44 cellular contexts compared by ENCODE assay signal in genomic region chr11:63337070-63337469, GRCh38. TPM values are rescaled to one million over a fixed set of nuclear protein-coding genes. Genes with fewer than 3 reads are reported as not detected.
"Had no signal": no experiment of that assay in that cellular context is flagged by ENCODE, and none has a peak within 500 bp of the region (broad histone marks: within the 10 kb centered on the region; RNA-seq: fewer than 3 reads in every experiment).

No MANE protein-coding gene starts in this region.

- H3K4me3 Mint-ChIP-seq: activated naive CD4-positive, alpha-beta T cell treated with anti-CD3 and anti-CD28 coated beads for 36 hours; activated naive CD4-positive, alpha-beta T cell treated with anti-CD3 and anti-CD28 coated beads, Interleukin-2, amount 10 ng/mL, durations not matched to agents 7 days and 5 days; activated naive CD4-positive, alpha-beta T cell treated with anti-CD3 and anti-CD28 coated beads, Interleukin-2, amount 50 U/mL, for 24 hours; activated naive CD8-positive, alpha-beta T cell; activated naive CD8-positive, alpha-beta T cell treated with anti-CD3 and anti-CD28 coated beads for 36 hours; activated naive CD8-positive, alpha-beta T cell treated with anti-CD3 and anti-CD28 coated beads, Interleukin-2, amount 10 ng/mL, durations not matched to agents 7 days and 5 days; activated naive CD8-positive, alpha-beta T cell treated with anti-CD3 and anti-CD28 coated beads, Interleukin-2, amount 50 U/mL, for 24 hours; activated T-cell treated with anti-CD3 and anti-CD28 coated beads, Interleukin-2, amount 50 U/mL, for 24 hours; activated T-cell treated with anti-CD3 and anti-CD28 coated beads, Interleukin-2, amount 50 U/mL, for 4 hours; activated T-cell treated with anti-CD3 and anti-CD28 coated beads, Interleukin-2, amount 50 U/mL, for 72 hours; activated T-helper 1 cell treated with anti-CD3 and anti-CD28 coated beads, Interleukin-12 subunit alpha, Interleukin-12 subunit beta, Interleukin-2, Interleukin-4 antibody, amounts not matched to agents 30 ng/mL and 10 ng/mL and 1 ng/mL, durations not matched to agents 14 hours and 24 hours and 36 hours; activated T-helper 17 cell treated with anti-CD3 and anti-CD28 coated beads, Interleukin-2, amount 50 U/mL, for 72 hours; brain; central memory CD8-positive, alpha-beta T cell had no signal

- H3K4me1 Mint-ChIP-seq: activated naive CD4-positive, alpha-beta T cell treated with anti-CD3 and anti-CD28 coated beads, Interleukin-2, amount 10 ng/mL, durations not matched to agents 7 days and 5 days; activated naive CD4-positive, alpha-beta T cell treated with anti-CD3 and anti-CD28 coated beads, Interleukin-2, amount 50 U/mL, for 24 hours; activated naive CD8-positive, alpha-beta T cell treated with anti-CD3 and anti-CD28 coated beads for 36 hours; activated naive CD8-positive, alpha-beta T cell treated with anti-CD3 and anti-CD28 coated beads, Interleukin-2, amount 10 ng/mL, durations not matched to agents 7 days and 5 days; activated naive CD8-positive, alpha-beta T cell treated with anti-CD3 and anti-CD28 coated beads, Interleukin-2, amount 50 U/mL, for 24 hours; activated T-helper 17 cell treated with anti-CD3 and anti-CD28 coated beads, Interleukin-2, amount 50 U/mL, for 72 hours; brain; central memory CD8-positive, alpha-beta T cell had no signal

- H3K27ac Mint-ChIP-seq: activated naive CD4-positive, alpha-beta T cell treated with anti-CD3 and anti-CD28 coated beads for 36 hours; activated naive CD4-positive, alpha-beta T cell treated with anti-CD3 and anti-CD28 coated beads, Interleukin-2, amount 10 ng/mL, durations not matched to agents 7 days and 5 days; activated naive CD4-positive, alpha-beta T cell treated with anti-CD3 and anti-CD28 coated beads, Interleukin-2, amount 50 U/mL, for 24 hours; activated naive CD4-positive, alpha-beta T cell treated with anti-CD3 and anti-CD28 coated beads, Interleukin-2, amount 50 U/mL, for 72 hours; activated naive CD8-positive, alpha-beta T cell; activated naive CD8-positive, alpha-beta T cell treated with anti-CD3 and anti-CD28 coated beads for 36 hours; activated naive CD8-positive, alpha-beta T cell treated with anti-CD3 and anti-CD28 coated beads, Interleukin-2, amount 10 ng/mL, durations not matched to agents 7 days and 5 days; activated naive CD8-positive, alpha-beta T cell treated with anti-CD3 and anti-CD28 coated beads, Interleukin-2, amount 50 U/mL, for 24 hours; activated T-cell treated with anti-CD3 and anti-CD28 coated beads, Interleukin-2, amount 50 U/mL, for 24 hours; activated T-cell treated with anti-CD3 and anti-CD28 coated beads, Interleukin-2, amount 50 U/mL, for 72 hours; activated T-helper 1 cell treated with anti-CD3 and anti-CD28 coated beads, Interleukin-12 subunit alpha, Interleukin-12 subunit beta, Interleukin-2, Interleukin-4 antibody, amounts not matched to agents 30 ng/mL and 10 ng/mL and 1 ng/mL, durations not matched to agents 14 hours and 24 hours and 36 hours; activated T-helper 17 cell treated with anti-CD3 and anti-CD28 coated beads, Interleukin-2, amount 50 U/mL, for 72 hours; activated T-helper 2 cell treated with anti-CD3 and anti-CD28 coated beads, Interferon-gamma antibody, Interleukin-2, Interleukin-4, amounts not matched to agents 10 μg/mL and 5 μg/mL and 100 μg/mL, durations not matched to agents 14 hours and 24 hours and 36 hours; brain had no signal

- H3K4me1 ChIP-seq: adrenal gland, ascending aorta, body of pancreas, breast epithelium had no signal

- H3K27me3 ChIP-seq: adrenal gland, ascending aorta, body of pancreas, brain microvascular endothelial cell, breast epithelium, cardiac muscle cell had no signal

- H3K4me3 ChIP-seq: adrenal gland, ascending aorta, body of pancreas, breast epithelium, cardiac muscle cell had no signal

- H3K9me3 ChIP-seq: adrenal gland, body of pancreas had no signal

- ATAC-seq: activated naive CD4-positive, alpha-beta T cell treated with anti-CD3 and anti-CD28 coated beads, Interleukin-2, amount 50 U/mL, for 72 hours; activated naive CD8-positive, alpha-beta T cell treated with anti-CD3 and anti-CD28 coated beads, Interleukin-2, amount 50 U/mL, for 24 hours; activated T-cell treated with anti-CD3 and anti-CD28 coated beads, Interleukin-2, amount 50 U/mL, for 4 hours; activated T-cell treated with anti-CD3 and anti-CD28 coated beads, Interleukin-2, amount 50 U/mL, for 72 hours; activated T-helper 17 cell treated with anti-CD3 and anti-CD28 coated beads, Interleukin-2, amount 50 U/mL, for 72 hours; body of pancreas had no signal

- DNase-seq: activated effector memory CD4-positive, alpha-beta T cell treated with anti-CD3 and anti-CD28 coated beads, Interleukin-2, amount 50 U/mL, for 16 hours; activated effector memory CD4-positive, alpha-beta T cell treated with Interleukin-2 at 50 U/mL for 16 hours; activated gamma-delta T cell; activated gamma-delta T cell treated with Interleukin-2 at 50 U/mL for 16 hours; activated naive CD4-positive, alpha-beta T cell; activated naive CD4-positive, alpha-beta T cell treated with anti-CD3 and anti-CD28 coated beads for 36 hours; activated naive CD4-positive, alpha-beta T cell treated with anti-CD3 and anti-CD28 coated beads, Interleukin-2, amount 10 ng/mL, durations not matched to agents 7 days and 5 days; activated naive CD4-positive, alpha-beta T cell treated with anti-CD3 and anti-CD28 coated beads, Interleukin-2, amount 50 U/mL, for 16 hours; activated naive CD4-positive, alpha-beta T cell treated with Interleukin-2 at 50 U/mL for 16 hours; activated naive CD8-positive, alpha-beta T cell treated with anti-CD3 and anti-CD28 coated beads for 36 hours; activated naive CD8-positive, alpha-beta T cell treated with anti-CD3 and anti-CD28 coated beads, Interleukin-2, amount 10 ng/mL, durations not matched to agents 7 days and 5 days; activated naive CD8-positive, alpha-beta T cell treated with anti-CD3 and anti-CD28 coated beads, Interleukin-2, amount 50 U/mL, for 24 hours; activated T-cell treated with anti-CD3 and anti-CD28 coated beads, Interleukin-2, amount 50 U/mL, for 1 hour; activated T-cell treated with anti-CD3 and anti-CD28 coated beads, Interleukin-2, amount 50 U/mL, for 24 hours; activated T-cell treated with anti-CD3 and anti-CD28 coated beads, Interleukin-2, amount 50 U/mL, for 4 hours; activated T-cell treated with anti-CD3 and anti-CD28 coated beads, Interleukin-2, amount 50 U/mL, for 48 hours; activated T-cell treated with anti-CD3 and anti-CD28 coated beads, Interleukin-2, amount 50 U/mL, for 72 hours; adrenal gland; amniotic stem cell; amygdala; anterior cingulate cortex; aorta; body of pancreas; brain microvascular endothelial cell; caudate nucleus; central memory CD4-positive, alpha-beta T cell; cerebellar nuclear complex had no signal

- H3K27ac ChIP-seq: adrenal gland, ascending aorta, body of pancreas, brain microvascular endothelial cell, breast epithelium, cardiac muscle cell had no signal

- H3K9me3 Mint-ChIP-seq: activated naive CD4-positive, alpha-beta T cell treated with anti-CD3 and anti-CD28 coated beads, Interleukin-2, amount 10 ng/mL, durations not matched to agents 7 days and 5 days had no signal

- H3K36me3 ChIP-seq: adrenal gland, ascending aorta, brain microvascular endothelial cell, breast epithelium, cardiac muscle cell had no signal

- H3K36me3 Mint-ChIP-seq: activated naive CD4-positive, alpha-beta T cell treated with anti-CD3 and anti-CD28 coated beads, Interleukin-2, amount 10 ng/mL, durations not matched to agents 7 days and 5 days; activated naive CD8-positive, alpha-beta T cell treated with anti-CD3 and anti-CD28 coated beads for 36 hours; activated naive CD8-positive, alpha-beta T cell treated with anti-CD3 and anti-CD28 coated beads, Interleukin-2, amount 10 ng/mL, durations not matched to agents 7 days and 5 days; brain had no signal

RNA-seq across cellular contexts. Expression of gene SLC22A9, which starts 32.5 kb away (rescaled TPM):
- total RNA-seq: activated naive CD4-positive, alpha-beta T cell treated with anti-CD3 and anti-CD28 coated beads for 36 hours; activated naive CD4-positive, alpha-beta T cell treated with anti-CD3 and anti-CD28 coated beads, Interleukin-2, amount 50 U/mL, for 72 hours; activated naive CD8-positive, alpha-beta T cell treated with anti-CD3 and anti-CD28 coated beads for 36 hours; activated naive CD8-positive, alpha-beta T cell treated with anti-CD3 and anti-CD28 coated beads, Interleukin-2, amount 10 ng/mL, durations not matched to agents 7 days and 5 days; activated T-cell treated with anti-CD3 and anti-CD28 coated beads, Interleukin-2, amount 50 U/mL, for 4 hours; activated T-cell treated with anti-CD3 and anti-CD28 coated beads, Interleukin-2, amount 50 U/mL, for 72 hours; activated T-helper 1 cell treated with anti-CD3 and anti-CD28 coated beads, Interleukin-12 subunit alpha, Interleukin-12 subunit beta, Interleukin-2, Interleukin-4 antibody, amounts not matched to agents 30 ng/mL and 10 ng/mL and 1 ng/mL, durations not matched to agents 14 hours and 24 hours and 36 hours; activated T-helper 17 cell treated with anti-CD3 and anti-CD28 coated beads, Interleukin-2, amount 50 U/mL, for 72 hours; activated T-helper 2 cell treated with anti-CD3 and anti-CD28 coated beads, Interferon-gamma antibody, Interleukin-2, Interleukin-4, amounts not matched to agents 10 μg/mL and 5 μg/mL and 100 μg/mL, durations not matched to agents 14 hours and 24 hours and 36 hours; adrenal gland; aorta; ascending aorta; astrocyte; breast epithelium; bronchial epithelial cell; cardiac muscle cell; cardiac septum; cerebellum; chondrocyte had no signal
- polyA plus RNA-seq: adipose tissue, adrenal gland, aorta had no signal
